In genomic region chr2:149525323-149525722, GRCh38 we compare ENCODE assay signal across 29 cellular contexts.
"Had no signal": no experiment of that assay in that cellular context is flagged by ENCODE, and none has a peak within 500 bp of the region (broad histone marks: within the 10 kb centered on the region; RNA-seq: fewer than 3 reads in every experiment).

No MANE protein-coding gene starts in this region.

- H3K27me3 Mint-ChIP-seq: type B pancreatic cell had no signal

- DNase-seq: stimulated activated CD4-positive, alpha-beta T cell treated with anti-CD3 and anti-CD28 coated beads, Interleukin-2, amount 100 ng/mL, for 48 hours; stimulated activated CD4-positive, alpha-beta T cell treated with anti-CD3 and anti-CD28 coated beads, Interleukin-4, amount 100 ng/mL, for 1 hour; stimulated activated CD4-positive, alpha-beta T cell treated with anti-CD3 and anti-CD28 coated beads, Interleukin-4, amount 100 ng/mL, for 24 hours; stimulated activated CD4-positive, alpha-beta T cell treated with anti-CD3 and anti-CD28 coated beads, Interleukin-4, amount 100 ng/mL, for 4 hours; stimulated activated CD8-positive, alpha-beta memory T cell treated with anti-CD3 and anti-CD28 coated beads, Interleukin-4, amount 100 ng/mL, for 48 hours; stimulated activated naive B cell treated with anti-CD40 and anti-IgM and Interleukin-4, amounts not matched to agents 10 μg/mL and 1 μg/mL and 100 μg/mL, for 72 hours; stimulated activated naive CD4-positive, alpha-beta T cell; stimulated activated naive CD4-positive, alpha-beta T cell treated with Interleukin-2 at 50 U/mL for 16 hours; stimulated activated naive CD8-positive, alpha-beta T cell treated with anti-CD3 and anti-CD28 coated beads, Interleukin-15, amount 100 ng/mL, for 72 hours; stimulated activated naive CD8-positive, alpha-beta T cell treated with anti-CD3 and anti-CD28 coated beads, Interleukin-15, Interleukin-2, amounts not matched to agents 100 U/mL and 50 U/mL, for 24 hours; stomach; substantia nigra; testis; thyroid gland; tibial artery; transverse colon; trophoblast cell; upper lobe of left lung; upper lobe of right lung; uterus had no signal

- H3K27ac ChIP-seq: stomach, suprapubic skin, testis, thoracic aorta, thyroid gland, tibial artery, tibial nerve, transverse colon, upper lobe of left lung, upper lobe of right lung, uterus, vagina had no signal

- FAIRE-seq: urothelium cell line had no signal

- H3K4me3 Mint-ChIP-seq: stimulated activated effector memory CD8-positive, alpha-beta T cell treated with anti-CD3 and anti-CD28 coated beads, Interleukin-12 subunit alpha, Interleukin-12 subunit beta, amount 100 ng/mL, for 72 hours; stimulated activated memory B cell treated with anti-CD40 and anti-IgM and Interleukin-4, amounts not matched to agents 10 μg/mL and 1 μg/mL and 100 μg/mL, for 72 hours; stimulated activated naive B cell treated with anti-CD40 and anti-IgM and Interleukin-4, amounts not matched to agents 10 μg/mL and 1 μg/mL and 100 μg/mL, for 72 hours; stimulated activated naive CD8-positive, alpha-beta T cell treated with anti-CD3 and anti-CD28 coated beads, Interleukin-15, amount 100 ng/mL, for 72 hours; stimulated activated naive CD8-positive, alpha-beta T cell treated with anti-CD3 and anti-CD28 coated beads, Interleukin-15, Interleukin-2, amounts not matched to agents 100 ng/mL and 50 ng/mL, for 24 hours; type B pancreatic cell had no signal

- H3K27ac Mint-ChIP-seq: stimulated activated effector memory CD8-positive, alpha-beta T cell treated with anti-CD3 and anti-CD28 coated beads, Interleukin-12 subunit alpha, Interleukin-12 subunit beta, amount 100 ng/mL, for 72 hours; stimulated activated memory B cell treated with anti-CD40 and anti-IgM and Interleukin-4, amounts not matched to agents 10 μg/mL and 1 μg/mL and 100 μg/mL, for 72 hours; stimulated activated naive B cell treated with anti-CD40 and anti-IgM and Interleukin-4, amounts not matched to agents 10 μg/mL and 1 μg/mL and 100 μg/mL, for 72 hours; stimulated activated naive CD8-positive, alpha-beta T cell treated with anti-CD3 and anti-CD28 coated beads, Interleukin-15, Interleukin-2, amounts not matched to agents 100 ng/mL and 50 ng/mL, for 24 hours; type B pancreatic cell had no signal

- ATAC-seq: stimulated activated effector memory CD8-positive, alpha-beta T cell treated with anti-CD3 and anti-CD28 coated beads, Interleukin-12 subunit alpha, Interleukin-12 subunit beta, amount 100 ng/mL, for 72 hours; stimulated activated memory B cell treated with anti-CD40 and anti-IgM and Interleukin-4, amounts not matched to agents 10 μg/mL and 1 μg/mL and 100 μg/mL, for 72 hours; stimulated activated naive B cell treated with anti-CD40 and anti-IgM and Interleukin-4, amounts not matched to agents 10 μg/mL and 1 μg/mL and 100 μg/mL, for 72 hours; stimulated activated naive CD8-positive, alpha-beta T cell treated with anti-CD3 and anti-CD28 coated beads, Interleukin-15, amount 100 ng/mL, for 72 hours; stimulated activated naive CD8-positive, alpha-beta T cell treated with anti-CD3 and anti-CD28 coated beads, Interleukin-15, Interleukin-2, amounts not matched to agents 100 U/mL and 50 U/mL, for 24 hours; upper lobe of right lung had no signal

- H3K36me3 Mint-ChIP-seq: stimulated activated effector memory CD8-positive, alpha-beta T cell treated with anti-CD3 and anti-CD28 coated beads, Interleukin-12 subunit alpha, Interleukin-12 subunit beta, amount 100 ng/mL, for 72 hours; stimulated activated memory B cell treated with anti-CD40 and anti-IgM and Interleukin-4, amounts not matched to agents 10 μg/mL and 1 μg/mL and 100 μg/mL, for 72 hours; stimulated activated naive B cell treated with anti-CD40 and anti-IgM and Interleukin-4, amounts not matched to agents 10 μg/mL and 1 μg/mL and 100 μg/mL, for 72 hours; type B pancreatic cell had no signal

- H3K27me3 ChIP-seq: suprapubic skin, testis, thyroid gland, tibial artery, tibial nerve, transverse colon, upper lobe of left lung, uterus, vagina had no signal

- H3K9me3 Mint-ChIP-seq: stimulated activated effector memory CD8-positive, alpha-beta T cell treated with anti-CD3 and anti-CD28 coated beads, Interleukin-12 subunit alpha, Interleukin-12 subunit beta, amount 100 ng/mL, for 72 hours; stimulated activated naive CD8-positive, alpha-beta T cell treated with anti-CD3 and anti-CD28 coated beads, Interleukin-15, Interleukin-2, amounts not matched to agents 100 ng/mL and 50 ng/mL, for 24 hours had no signal

- H3K4me3 ChIP-seq: stomach, suprapubic skin, testis, thoracic aorta, thyroid gland, tibial artery, tibial nerve, transverse colon, upper lobe of left lung, upper lobe of right lung, uterus, vagina had no signal

- H3K4me1 Mint-ChIP-seq: stimulated activated effector memory CD8-positive, alpha-beta T cell treated with anti-CD3 and anti-CD28 coated beads, Interleukin-12 subunit alpha, Interleukin-12 subunit beta, amount 100 ng/mL, for 72 hours; stimulated activated memory B cell treated with anti-CD40 and anti-IgM and Interleukin-4, amounts not matched to agents 10 μg/mL and 1 μg/mL and 100 μg/mL, for 72 hours; stimulated activated naive B cell treated with anti-CD40 and anti-IgM and Interleukin-4, amounts not matched to agents 10 μg/mL and 1 μg/mL and 100 μg/mL, for 72 hours; stimulated activated naive CD8-positive, alpha-beta T cell treated with anti-CD3 and anti-CD28 coated beads, Interleukin-15, amount 100 ng/mL, for 72 hours had no signal

- H3K36me3 ChIP-seq: stomach, suprapubic skin, thoracic aorta, thyroid gland, tibial artery, tibial nerve, transverse colon, upper lobe of left lung, upper lobe of right lung, uterus, vagina had no signal

- H3K9me3 ChIP-seq: testis, thoracic aorta, thyroid gland, transverse colon, upper lobe of right lung, uterus, vagina had no signal

- H3K4me1 ChIP-seq: stomach, suprapubic skin, testis, thyroid gland, tibial artery, tibial nerve, transverse colon, upper lobe of left lung, upper lobe of right lung, uterus, vagina had no signal
